26 cellular contexts compared by ENCODE assay signal in the genomic region with DNA sequence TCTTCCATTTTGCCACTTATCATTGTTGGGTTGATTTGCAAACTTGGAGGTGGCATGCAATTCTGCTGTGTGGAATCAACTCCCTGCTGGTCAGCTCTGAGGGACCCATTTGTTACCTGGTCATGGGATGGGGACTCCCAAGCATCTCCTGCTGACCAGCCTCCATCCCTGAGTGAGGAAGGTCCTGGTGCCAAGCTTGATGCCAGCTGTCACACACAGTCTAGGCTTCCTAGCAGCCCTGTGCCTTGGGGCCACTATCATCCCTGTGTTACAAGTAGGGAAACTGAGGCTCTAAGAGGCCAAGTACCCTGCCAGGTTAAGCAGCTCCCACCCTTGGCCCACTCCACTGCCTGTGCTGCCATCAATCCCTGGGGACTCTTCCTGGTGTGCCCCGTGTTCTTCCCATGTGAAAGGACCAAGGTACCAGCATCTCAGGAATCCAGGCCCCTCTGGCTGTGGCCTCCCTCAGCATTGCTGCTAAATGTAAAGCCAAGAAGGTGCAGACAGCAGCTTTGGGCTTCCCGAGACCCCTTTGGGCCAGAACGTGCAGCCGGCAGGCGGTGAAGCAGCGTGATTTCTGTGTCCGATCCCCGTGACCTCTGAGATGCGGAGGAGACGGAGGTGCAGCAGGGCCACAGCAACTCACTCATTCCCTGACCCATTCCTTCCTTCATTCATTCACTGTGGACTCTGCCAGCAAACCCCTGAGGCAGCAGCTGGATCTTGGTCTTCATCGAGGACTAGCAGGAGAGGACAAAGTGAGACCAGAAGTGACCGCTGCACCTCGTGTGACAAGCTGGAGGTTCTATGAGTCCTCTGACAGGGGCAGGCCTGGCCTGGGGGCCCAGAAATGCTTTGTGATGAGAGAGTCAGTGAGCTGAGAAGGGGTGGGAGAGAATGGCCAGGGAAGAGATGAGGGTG. TPM values are rescaled to one million over a fixed set of nuclear protein-coding genes. Genes with fewer than 3 reads are reported as not detected.
DNase-seq lines count a peak whose midpoint lies in the region; ATAC-seq and TF ChIP-seq lines count a peak whose summit lies in the region.
"Had no signal": no experiment of that assay in that cellular context is flagged by ENCODE, and none has a peak within 500 bp of the region (broad histone marks: within the 10 kb centered on the region; RNA-seq: fewer than 3 reads in every experiment).

No MANE protein-coding gene starts in this region.

- peaks cover 8% of the 10 kb centered on the region for H3K27me3 Mint-ChIP-seq in activated CD8-positive, alpha-beta memory T cell treated with anti-CD3 and anti-CD28 coated beads, Interleukin-2, amount 10 ng/mL, durations not matched to agents 7 days and 5 days
- H3K27me3 Mint-ChIP-seq: naive B cell had no signal

- peaks cover 4 to 11% of the 10 kb centered on the region in 2 donors for H3K9me3 ChIP-seq in breast epithelium
- no peaks in the 10 kb centered on the region for H3K9me3 ChIP-seq in mammary epithelial cell (replicated peaks; ENCODE audit: insufficient read depth, low read length)
- peaks cover 0 to 7% of the 10 kb centered on the region in 2 donors for H3K9me3 ChIP-seq in lung (ENCODE audit: control insufficient read depth in 2 of 2, insufficient read depth in 1 of 2, low read length in 1 of 2)
- H3K9me3 ChIP-seq in upper lobe of right lung: no peaks in the 10 kb centered on the region
- no peaks in the 10 kb centered on the region for H3K9me3 ChIP-seq in HAP-1
- H3K9me3 ChIP-seq: testis had no signal

- H3K4me3 Mint-ChIP-seq in activated CD8-positive, alpha-beta memory T cell treated with anti-CD3 and anti-CD28 coated beads, Interleukin-2, amount 10 ng/mL, durations not matched to agents 7 days and 5 days: no peak overlapping the region
- H3K4me3 Mint-ChIP-seq: CD14-positive monocyte; dendritic cell treated with granulocyte-macrophage colony-stimulating factor and Interleukin-4, amounts not matched to agents 40 ng/mL and 50 ng/mL, for 4 days had no signal

- H3K27me3 ChIP-seq in breast epithelium (no peaks in the 10 kb centered on the region), mammary epithelial cell (ENCODE audit: insufficient read depth, low read length) (no peaks in the 10 kb centered on the region), lung (ENCODE audit: control insufficient read depth, insufficient read depth) (no peaks in the 10 kb centered on the region), upper lobe of right lung (no peaks in the 10 kb centered on the region), HAP-1 (ENCODE audit: low read depth) (no peaks in the 10 kb centered on the region; the same call in 1 of the 2 replicates)
- H3K27me3 ChIP-seq: spleen, testis had no signal

- peaks cover 3% of the 10 kb centered on the region for H3K4me1 Mint-ChIP-seq in activated CD8-positive, alpha-beta memory T cell treated with anti-CD3 and anti-CD28 coated beads, Interleukin-2, amount 10 ng/mL, durations not matched to agents 7 days and 5 days
- H3K4me1 Mint-ChIP-seq: CD14-positive monocyte had no signal

- no TSS peak for BruUV-seq in mammary epithelial cell (replicated peaks; lab: Mats Ljungman, UMichigan)

- H3K4me1 ChIP-seq in breast epithelium (no peaks in the 10 kb centered on the region), mammary epithelial cell (ENCODE audit: insufficient read depth, low read length) (no peaks in the 10 kb centered on the region), lung (ENCODE audit: control insufficient read depth in 2 of 2, insufficient read depth in 2 of 2, low read length in 2 of 2) (no peaks in the 10 kb centered on the region), upper lobe of right lung (no peaks in the 10 kb centered on the region), HAP-1 (no peaks in the 10 kb centered on the region)
- H3K4me1 ChIP-seq: testis had no signal

- H3K9me3 Mint-ChIP-seq in activated CD8-positive, alpha-beta memory T cell treated with anti-CD3 and anti-CD28 coated beads, Interleukin-2, amount 10 ng/mL, durations not matched to agents 7 days and 5 days (ENCODE audit: low read depth): peaks cover 3% of the 10 kb centered on the region

- TF ChIP-seq CTCF in breast epithelium (IDR thresholded peaks at IDR 0.05): no peak
- TF ChIP-seq CTCF in mammary epithelial cell (conservative IDR thresholded peaks at IDR 0.05 in 1 of 2, IDR thresholded peaks at IDR 0.05 in 1 of 2; ENCODE audit: extremely low read depth in 1 of 2, insufficient read depth in 1 of 2, low read depth in 1 of 2, low read length in 2 of 2): no peak
- TF ChIP-seq CTCF in lung (IDR thresholded peaks at IDR 0.05; ENCODE audit: control extremely low read depth, extremely low read depth): no peak
- TF ChIP-seq CTCF in upper lobe of right lung (IDR thresholded peaks at IDR 0.05): no peak

- DNase-seq in breast epithelium (ENCODE audit: low spot score in 2 of 2) (peak; percentile 12 to 15), mammary epithelial cell (no peak), lung (ENCODE audit: low spot score) (peak; percentile 15), upper lobe of right lung (peak; percentile 44), HAP-1 (ENCODE audit: low spot score in 2 of 2) (no peak), HK-2 (ENCODE audit: unreplicated experiment) (no peak), germinal center (ENCODE audit: low spot score) (no peak)
- DNase-seq in activated CD8-positive, alpha-beta memory T cell treated with anti-CD3 and anti-CD28 coated beads, Interleukin-2, amount 10 ng/mL, durations not matched to agents 7 days and 5 days: peak; percentile 27
- DNase-seq: activated CD4-positive, alpha-beta T cell treated with anti-CD3 and anti-CD28 coated beads for 48 hours; activated gamma-delta T cell treated with Interleukin-2 at 50 U/mL for 16 hours; glutamatergic neuron; mesenchymal stem cell; naive B cell; NCI-H1105; NCI-H2029 treated with DMSO at 0.1 percent for 48 hours; NCI-H345; NCI-H774; spleen; stimulated activated CD4-positive, alpha-beta T cell treated with anti-CD3 and anti-CD28 coated beads, Interleukin-2, amount 100 ng/mL, for 48 hours; stimulated activated naive CD4-positive, alpha-beta T cell; T-helper 2 cell; testis had no signal

- WGBS in mammary epithelial cell (ENCODE audit: low coverage, missing lambda C conversion rate): 91% methylated on average over 7 of the region's 13 CpGs
- 97 to 98% methylated on average over 13 of the region's 13 CpGs for WGBS in lung, 2 donors

- TF ChIP-seq POLR2A in breast epithelium (IDR thresholded peaks at IDR 0.05): no peak

- ATAC-seq in activated CD8-positive, alpha-beta memory T cell treated with anti-CD3 and anti-CD28 coated beads, Interleukin-2, amount 10 ng/mL, durations not matched to agents 7 days and 5 days: no peak
- ATAC-seq in lung (ENCODE audit: insufficient read depth, low FRiP score) (no peak), upper lobe of right lung (no peak)

- H3K27ac ChIP-seq in breast epithelium (no peak overlapping the region), mammary epithelial cell (ENCODE audit: insufficient read depth, low read depth, low read length) (no peak overlapping the region), lung (ENCODE audit: low read depth in 1 of 2, low read length in 1 of 2) (no peak overlapping the region), upper lobe of right lung (no peak overlapping the region)
- H3K27ac ChIP-seq: HL-60, SK-N-MC, spleen, testis had no signal

- H3K4me3 ChIP-seq in breast epithelium (no peak overlapping the region), mammary epithelial cell (replicated peaks in 1 of 3; ENCODE audit: insufficient read depth in 1 of 3, low read depth in 2 of 3, low read length in 3 of 3) (no peak overlapping the region), lung (no peak overlapping the region), upper lobe of right lung (no peak overlapping the region), HAP-1 (no peak overlapping the region)
- H3K4me3 ChIP-seq: SK-N-MC, spleen, testis had no signal

- H3K36me3 ChIP-seq in breast epithelium (no peaks in the 10 kb centered on the region), mammary epithelial cell (ENCODE audit: insufficient read depth, low read length) (no peaks in the 10 kb centered on the region), lung (ENCODE audit: control insufficient read depth in 2 of 2, insufficient read depth in 2 of 2, low read length in 2 of 2) (no peaks in the 10 kb centered on the region), upper lobe of right lung (no peaks in the 10 kb centered on the region), HAP-1 (replicated peaks) (no peaks in the 10 kb centered on the region)
- H3K36me3 ChIP-seq: spleen had no signal

- H3K36me3 Mint-ChIP-seq in activated CD8-positive, alpha-beta memory T cell treated with anti-CD3 and anti-CD28 coated beads, Interleukin-2, amount 10 ng/mL, durations not matched to agents 7 days and 5 days: no peaks in the 10 kb centered on the region
- H3K36me3 Mint-ChIP-seq: CD14-positive monocyte had no signal

- H3K27ac Mint-ChIP-seq in activated CD8-positive, alpha-beta memory T cell treated with anti-CD3 and anti-CD28 coated beads, Interleukin-2, amount 10 ng/mL, durations not matched to agents 7 days and 5 days: no peak overlapping the region
- H3K27ac Mint-ChIP-seq: dendritic cell treated with granulocyte-macrophage colony-stimulating factor and Interleukin-4, amounts not matched to agents 40 ng/mL and 50 ng/mL, for 4 days had no signal

- in situ Hi-C loops in mammary epithelial cell (cut with MboI; ENCODE audit: low sequenced_read_pairs in 2 of 2): no loop called here
- in situ Hi-C loops in HAP-1 (cut with MboI; ENCODE audit: low sequenced_read_pairs): no loop called here

- no peaks in the 10 kb centered on the region for H4K20me1 ChIP-seq in mammary epithelial cell (ENCODE audit: insufficient read depth, low read length)

- H3K9ac ChIP-seq in mammary epithelial cell (ENCODE audit: insufficient read depth, low read length): no peak overlapping the region

- intact Hi-C loops in breast epithelium (cut with DNase I; ENCODE audit: low total_unique reads): no loop called here
- intact Hi-C loops in mammary epithelial cell (cut with micrococcal nuclease): no loop called here
- intact Hi-C loops in upper lobe of right lung (cut with DNase I): no loop called here

- no peak overlapping the region for H3K4me2 ChIP-seq in mammary epithelial cell (ENCODE audit: insufficient read depth, low read depth, low read length)

- dilution Hi-C loops in mammary epithelial cell (cut with HindIII; ENCODE audit: low sequenced_read_pairs): no loop called here

- no peak overlapping the region for H2AFZ ChIP-seq in mammary epithelial cell (ENCODE audit: low read depth, low read length)

- H3K79me2 ChIP-seq in mammary epithelial cell (ENCODE audit: insufficient read depth, low read length): no peaks in the 10 kb centered on the region

- CTCF ChIA-PET in mammary epithelial cell (lab: Charles Lee; ENCODE audit: low non-redundant PET): no interaction called here
- CTCF ChIA-PET in activated CD8-positive, alpha-beta memory T cell treated with anti-CD3 and anti-CD28 coated beads, Interleukin-2, amount 10 ng/mL, durations not matched to agents 7 days and 5 days (lab: Charles Lee): no interaction called here

RNA-seq across cellular contexts. Expression of gene MYEOV, which starts 49.7 kb away (rescaled TPM):
- 10 to 100 TPM in 2 of 3 donors, 1 to 10 TPM in 1; 2.8 to 22.0 (median 18.7) TPM for total RNA-seq in breast epithelium
- under 1 TPM; 0.67 to 0.75 TPM for total RNA-seq in mammary epithelial cell
- 0.59 TPM for polyA plus RNA-seq in mammary epithelial cell
- 2.2 TPM for polyA minus RNA-seq in mammary epithelial cell
- total RNA-seq in activated CD8-positive, alpha-beta memory T cell treated with anti-CD3 and anti-CD28 coated beads, Interleukin-2, amount 10 ng/mL, durations not matched to agents 7 days and 5 days: not detected
- under 1 TPM; 0.52 to 0.77 TPM for total RNA-seq in lung
- polyA plus RNA-seq in lung: under 1 TPM; 0.37 to 0.82 TPM
- total RNA-seq in upper lobe of right lung: 0.23 TPM
- polyA plus RNA-seq: CD14-positive monocyte had no signal

Comparison
In these comparisons a context has a peak if more than half of its experiments do, and no peak if none do; other contexts are left out.
1. DNase-seq: peak in breast epithelium (2 of 2), activated CD8-positive, alpha-beta memory T cell treated with anti-CD3 and anti-CD28 coated beads, Interleukin-2, amount 10 ng/mL, durations not matched to agents 7 days and 5 days (single experiment), lung (single experiment) and upper lobe of right lung (single experiment); none in mammary epithelial cell (single experiment), HAP-1 (0 of 2), HK-2 (single experiment) and germinal center (single experiment).